ENCODE assay signal across 10 cellular contexts in the genomic region with DNA sequence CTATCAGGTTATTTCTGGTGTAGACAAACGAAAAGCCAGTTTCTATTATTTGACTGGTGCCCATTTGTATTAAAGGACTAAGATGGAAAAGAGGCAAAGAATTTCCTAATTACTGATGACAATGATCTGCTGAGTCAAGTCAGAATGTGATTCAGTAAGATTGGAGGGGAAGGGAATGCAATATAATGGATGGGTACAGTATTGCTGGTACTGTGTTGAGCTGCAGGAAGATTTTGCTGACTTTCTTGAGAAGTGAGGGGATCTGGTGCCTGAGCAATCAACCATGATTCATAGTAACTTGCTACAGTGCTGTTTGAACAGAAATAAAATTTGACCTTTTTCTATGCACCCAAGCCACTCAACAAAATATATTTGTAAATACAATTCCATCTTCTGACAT.
"Had no signal": no experiment of that assay in that cellular context is flagged by ENCODE, and none has a peak within 500 bp of the region (broad histone marks: within the 10 kb centered on the region; RNA-seq: fewer than 3 reads in every experiment).

No MANE protein-coding gene starts in this region.

- H3K9me3 ChIP-seq: thyroid gland, uterus had no signal

- DNase-seq: activated T-cell treated with anti-CD3 and anti-CD28 coated beads, Interleukin-2, amount 50 U/mL, for 1 hour; amygdala; kidney; thyroid gland; uterus had no signal

- H3K9me3 Mint-ChIP-seq: activated naive CD4-positive, alpha-beta T cell treated with anti-CD3 and anti-CD28 coated beads, Interleukin-2, amount 50 U/mL, for 24 hours; brain had no signal

- H3K27ac ChIP-seq: uterus had no signal

- H3K27me3 ChIP-seq: thyroid gland, uterus had no signal

- H3K36me3 Mint-ChIP-seq: activated naive CD4-positive, alpha-beta T cell treated with anti-CD3 and anti-CD28 coated beads, Interleukin-2, amount 50 U/mL, for 24 hours; brain had no signal

- H3K36me3 ChIP-seq: thyroid gland, uterus had no signal

- H3K27me3 Mint-ChIP-seq: activated naive CD4-positive, alpha-beta T cell treated with anti-CD3 and anti-CD28 coated beads, Interleukin-2, amount 50 U/mL, for 24 hours had no signal

- H3K27ac Mint-ChIP-seq: activated naive CD4-positive, alpha-beta T cell treated with anti-CD3 and anti-CD28 coated beads, Interleukin-2, amount 50 U/mL, for 24 hours had no signal

- H3K4me3 ChIP-seq: thyroid gland, uterus had no signal

- H3K4me1 Mint-ChIP-seq: activated naive CD4-positive, alpha-beta T cell treated with anti-CD3 and anti-CD28 coated beads, Interleukin-2, amount 50 U/mL, for 24 hours had no signal

- H3K4me3 Mint-ChIP-seq: activated naive CD4-positive, alpha-beta T cell treated with anti-CD3 and anti-CD28 coated beads, Interleukin-2, amount 50 U/mL, for 24 hours; brain had no signal

- H3K4me1 ChIP-seq: uterus had no signal

- FAIRE-seq: frontal cortex, kidney had no signal

- ATAC-seq: activated CD4-positive, CD25-positive, alpha-beta regulatory T cell treated with anti-CD3 and anti-CD28 coated beads, Interleukin-2, amount 50 U/mL, for 24 hours; esophagus mucosa had no signal
